In genomic region chr17:28903546-28903841, GRCh38 we compare ENCODE assay signal across 2 cellular contexts.
TF ChIP-seq lines count a peak whose summit lies in the region.

No MANE protein-coding gene starts in this region.

TF ChIP-seq in HEK293, 187 proteins besides CTCF, POLR2A, EP300 and RAD21:
- TF ChIP-seq ZNF600 (tag by site-specific recombination; IDR thresholded peaks at IDR 0.05) = 0 out of 2 replicates have a peak, but pooled peaks have one; percentile 26
- peak; percentile 61 for TF ChIP-seq PRDM1 (tag by site-specific recombination; IDR thresholded peaks at IDR 0.05)
- TF ChIP-seq ZNF366 (tag by site-specific recombination; conservative IDR thresholded peaks at IDR 0.05) = peak; percentile 100
- peak; percentile 12; the same call in 1 of the 2 replicates for TF ChIP-seq ZNF645 (tag by site-specific recombination; IDR thresholded peaks at IDR 0.05)

TF ChIP-seq in GM12878, 131 proteins besides CTCF, POLR2A, EP300 and RAD21:
- TF ChIP-seq ETV6 (conservative IDR thresholded peaks at IDR 0.05 in 1 of 2, IDR thresholded peaks at IDR 0.05 in 1 of 2; ENCODE audit: borderline replicate concordance in 1 of 2, low read depth in 1 of 2) (peak in 1 of 2 experiments; percentile 39; a peak in 1 of 4 replicates), HDGF (IDR thresholded peaks at IDR 0.05) (0 out of 2 replicates have a peak, but pooled peaks have one; percentile 71)
